24 cellular contexts compared by ENCODE assay signal in genomic region chr7:127377425-127377824, GRCh38.
"Had no signal": no experiment of that assay in that cellular context is flagged by ENCODE, and none has a peak within 500 bp of the region (broad histone marks: within the 10 kb centered on the region; RNA-seq: fewer than 3 reads in every experiment).

No MANE protein-coding gene starts in this region.

- H3K4me3 ChIP-seq: colonic mucosa, esophagus squamous epithelium, gastroesophageal sphincter, left lung, lower lobe of right lung, pancreas, prostate gland, spleen, testis, transverse colon had no signal

- ATAC-seq: gastroesophageal sphincter; left lung; lower lobe of right lung; sciatic nerve; stimulated activated memory B cell treated with anti-CD40 and anti-IgM and Interleukin-4, amounts not matched to agents 10 μg/mL and 1 μg/mL and 100 μg/mL, for 72 hours; stimulated activated naive CD8-positive, alpha-beta T cell treated with anti-CD3 and anti-CD28 coated beads, Interleukin-15, amount 100 ng/mL, for 72 hours had no signal

- H3K27me3 ChIP-seq: colonic mucosa, esophagus squamous epithelium, gastroesophageal sphincter, left lung, pancreas, spleen, testis, transverse colon had no signal

- H3K27ac ChIP-seq: colonic mucosa, esophagus squamous epithelium, gastroesophageal sphincter, left lung, lower lobe of right lung, pancreas, prostate gland, spleen, testis, transverse colon had no signal

- H3K9me3 ChIP-seq: colonic mucosa, esophagus squamous epithelium, gastroesophageal sphincter, left lung, lower lobe of right lung, pancreas, prostate gland, spleen, testis, transverse colon had no signal

- H3K36me3 ChIP-seq: colonic mucosa had no signal

- H3K4me1 ChIP-seq: colonic mucosa, gastroesophageal sphincter, prostate gland, testis had no signal

- H3K4me1 Mint-ChIP-seq: nephron had no signal

- H3K27me3 Mint-ChIP-seq: stimulated activated memory B cell treated with anti-CD40 and anti-IgM and Interleukin-4, amounts not matched to agents 10 μg/mL and 1 μg/mL and 100 μg/mL, for 72 hours; stimulated activated naive CD8-positive, alpha-beta T cell treated with anti-CD3 and anti-CD28 coated beads, Interleukin-15, amount 100 ng/mL, for 72 hours had no signal

- DNase-seq: colonic mucosa; dermis blood vessel endothelial cell; esophagus squamous epithelium; foreskin fibroblast; glutamatergic neuron; islet precursor cell; left lung; lower lobe of right lung; mesendoderm; occipital lobe; pancreas; retina; spleen; stimulated activated CD4-positive, alpha-beta T cell treated with anti-CD3 and anti-CD28 coated beads, Interleukin-15, amount 100 ng/mL, for 24 hours; stimulated activated CD4-positive, alpha-beta T cell treated with anti-CD3 and anti-CD28 coated beads, Interleukin-1b, Interleukin-23, amount 100 ng/mL, for 48 hours; stimulated activated CD4-positive, alpha-beta T cell treated with anti-CD3 and anti-CD28 coated beads, Interleukin-4, amount 100 ng/mL, for 24 hours; stimulated activated naive CD8-positive, alpha-beta T cell treated with anti-CD3 and anti-CD28 coated beads, Interleukin-15, amount 100 ng/mL, for 72 hours; testis; transverse colon had no signal

- H3K9me3 Mint-ChIP-seq: nephron; stimulated activated memory B cell treated with anti-CD40 and anti-IgM and Interleukin-4, amounts not matched to agents 10 μg/mL and 1 μg/mL and 100 μg/mL, for 72 hours; stimulated activated naive CD8-positive, alpha-beta T cell treated with anti-CD3 and anti-CD28 coated beads, Interleukin-15, amount 100 ng/mL, for 72 hours had no signal

- H3K27ac Mint-ChIP-seq: nephron; stimulated activated memory B cell treated with anti-CD40 and anti-IgM and Interleukin-4, amounts not matched to agents 10 μg/mL and 1 μg/mL and 100 μg/mL, for 72 hours had no signal

- H3K4me3 Mint-ChIP-seq: nephron; stimulated activated memory B cell treated with anti-CD40 and anti-IgM and Interleukin-4, amounts not matched to agents 10 μg/mL and 1 μg/mL and 100 μg/mL, for 72 hours; stimulated activated naive CD8-positive, alpha-beta T cell treated with anti-CD3 and anti-CD28 coated beads, Interleukin-15, amount 100 ng/mL, for 72 hours had no signal
